In the genomic region with DNA sequence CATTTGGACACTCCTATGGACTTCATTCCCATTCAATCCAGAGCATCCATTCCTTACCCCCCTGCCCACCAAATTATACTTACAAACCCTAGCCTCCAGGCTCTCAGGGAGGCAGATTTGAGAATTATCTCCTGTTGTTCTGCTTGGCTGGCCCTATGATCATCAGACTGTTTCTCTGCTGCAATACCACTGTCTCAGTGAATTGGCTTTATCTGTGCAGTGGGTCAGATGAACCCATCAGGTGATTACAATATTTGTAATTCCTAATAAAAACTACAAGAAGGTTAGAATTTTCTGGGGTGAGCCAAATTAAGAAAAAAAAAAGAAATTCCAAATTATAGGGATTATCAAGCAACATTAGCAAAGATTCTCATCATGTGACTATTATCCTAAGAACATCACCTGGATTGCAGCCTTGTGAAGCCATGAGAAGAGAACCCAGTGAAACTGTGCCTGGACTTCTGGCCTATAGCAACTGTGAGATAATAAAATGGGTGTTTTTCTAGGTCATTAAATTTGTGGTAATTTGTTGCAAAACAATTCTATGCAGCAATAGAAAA, we compare ENCODE assay signal across 27 cellular contexts. TPM values are rescaled to one million over a fixed set of nuclear protein-coding genes. Genes with fewer than 3 reads are reported as not detected.
A peak's percentile ranks its signal among the peaks of the same experiment; 100 is the strongest.
DNase-seq lines count a peak whose midpoint lies in the region; ATAC-seq, FAIRE-seq and TF ChIP-seq lines count a peak whose summit lies in the region.
"Had no signal": no experiment of that assay in that cellular context is flagged by ENCODE, and none has a peak within 500 bp of the region (broad histone marks: within the 10 kb centered on the region; RNA-seq: fewer than 3 reads in every experiment).

No MANE protein-coding gene starts in this region.

- peaks cover 6% of the 10 kb centered on the region for H3K4me1 Mint-ChIP-seq in endodermal cell
- H3K4me1 Mint-ChIP-seq: CD4-positive, alpha-beta memory T cell; CD4-positive, CD25-positive, alpha-beta regulatory T cell; CD8-positive, alpha-beta memory T cell had no signal

- H3K36me3 ChIP-seq in HepG2 (replicated peaks in 1 of 2; ENCODE audit: control insufficient read depth in 1 of 2, insufficient read depth in 2 of 2, low read length in 2 of 2) (no peaks in the 10 kb centered on the region), right lobe of liver (no peaks in the 10 kb centered on the region), HEK293 (ENCODE audit: control insufficient read depth in 2 of 2, insufficient read depth in 1 of 2, low read length in 2 of 2) (no peaks in the 10 kb centered on the region), K562 (ENCODE audit: control insufficient read depth, insufficient read depth, low read length) (no peaks in the 10 kb centered on the region), endodermal cell (ENCODE audit: control insufficient read depth, insufficient read depth, low read length) (no peaks in the 10 kb centered on the region)
- H3K36me3 ChIP-seq: BE2C, BLaER1 had no signal

- intact Hi-C loops in HepG2 (cut with micrococcal nuclease; ENCODE audit: unreplicated experiment) (no loop called here), right lobe of liver (cut with DNase I) (no loop called here), K562 (cut with micrococcal nuclease) (no loop called here)

- POLR2A ChIA-PET in HepG2 (lab: Yijun Ruan, JAX) = no interaction called here
- POLR2A ChIA-PET in HEK293 (lab: Yijun Ruan, JAX) = no interaction called here
- POLR2A ChIA-PET in K562 (lab: Yijun Ruan, JAX) = no interaction called here

- TF ChIP-seq CTCF in HepG2 (CRISPR knock-in tag; IDR thresholded peaks at IDR 0.05) = no peak
- TF ChIP-seq CTCF in right lobe of liver (IDR thresholded peaks at IDR 0.05) = no peak
- no peak for TF ChIP-seq CTCF in HEK293 (tag by site-specific recombination; IDR thresholded peaks at IDR 0.05)
- TF ChIP-seq CTCF in K562 (IDR thresholded peaks at IDR 0.05 in 2 of 3, conservative IDR thresholded peaks at IDR 0.05 in 1 of 3; ENCODE audit: insufficient read depth in 2 of 3, low read depth in 1 of 3, low read length in 3 of 3) = no peak
- no peak for TF ChIP-seq CTCF in endodermal cell (conservative IDR thresholded peaks at IDR 0.05)

- TF ChIP-seq POLR2A in HepG2 (IDR thresholded peaks at IDR 0.05; ENCODE audit: insufficient read depth in 1 of 2, low read depth in 2 of 2, low read length in 2 of 2) (no peak), right lobe of liver (IDR thresholded peaks at IDR 0.05) (no peak), K562 (conservative IDR thresholded peaks at IDR 0.05) (no peak)

- no peak overlapping the region for H3K27ac Mint-ChIP-seq in endodermal cell
- H3K27ac Mint-ChIP-seq: CD14-positive monocyte; CD4-positive, alpha-beta memory T cell; CD4-positive, CD25-positive, alpha-beta regulatory T cell; CD8-positive, alpha-beta memory T cell had no signal

- no peaks in the 10 kb centered on the region for H3K27me3 ChIP-seq in HepG2 (ENCODE audit: control insufficient read depth in 1 of 2, insufficient read depth in 2 of 2, low read length in 2 of 2)
- no peaks in the 10 kb centered on the region for H3K27me3 ChIP-seq in right lobe of liver
- peaks cover 5 to 12% of the 10 kb centered on the region in 2 experiments for H3K27me3 ChIP-seq in K562 (ENCODE audit: control insufficient read depth in 2 of 2, insufficient read depth in 2 of 2, low read length in 2 of 2)
- no peaks in the 10 kb centered on the region for H3K27me3 ChIP-seq in endodermal cell (ENCODE audit: control insufficient read depth, insufficient read depth, low read length, poor library complexity, severe bottlenecking)
- H3K27me3 ChIP-seq: BE2C, BLaER1 had no signal

- no peak overlapping the region for H3K27ac ChIP-seq in HepG2 (ENCODE audit: extremely low read length, insufficient read depth, low read length)
- H3K27ac ChIP-seq in right lobe of liver = no peak overlapping the region
- H3K27ac ChIP-seq in HEK293 (ENCODE audit: extremely low read depth, low read depth, low read length) = no peak overlapping the region
- no peak overlapping the region for H3K27ac ChIP-seq in K562 (ENCODE audit: extremely low read depth, low read depth, low read length)
- no peak overlapping the region for H3K27ac ChIP-seq in endodermal cell (ENCODE audit: low read depth, low read length)
- H3K27ac ChIP-seq: 22Rv1, BLaER1 had no signal

- H3K9me1 ChIP-seq in K562 (ENCODE audit: control insufficient read depth, insufficient read depth, low read length) = no peaks in the 10 kb centered on the region

- no peak for ATAC-seq in HepG2
- no peak for ATAC-seq in right lobe of liver
- no peak for ATAC-seq in K562
- no peak for ATAC-seq in HG02870 (IDR thresholded peaks at IDR 0.05; ENCODE audit: unreplicated experiment)

- TF ChIP-seq EP300 in HepG2 (IDR thresholded peaks at IDR 0.05; ENCODE audit: low read depth in 2 of 2, low read length in 2 of 2) (no peak), HepG2 (CRISPR knock-in tag; IDR thresholded peaks at IDR 0.05; ENCODE audit: borderline replicate concordance) (no peak), K562 (IDR thresholded peaks at IDR 0.05; ENCODE audit: low read length) (no peak)

- no peak overlapping the region for H2AFZ ChIP-seq in HepG2 (ENCODE audit: low read length)
- H2AFZ ChIP-seq in K562 (ENCODE audit: low read depth, low read length) = no peak overlapping the region

- H4K20me1 ChIP-seq in HepG2 (ENCODE audit: insufficient read depth, low read length) (no peaks in the 10 kb centered on the region), K562 (replicated peaks; ENCODE audit: control insufficient read depth, insufficient read depth, low read length) (no peaks in the 10 kb centered on the region)
- H4K20me1 ChIP-seq: BLaER1 had no signal

- no peak overlapping the region for H3K4me2 ChIP-seq in HepG2 (ENCODE audit: low read depth, low read length)
- no peak overlapping the region for H3K4me2 ChIP-seq in K562 (ENCODE audit: insufficient read depth, low read length)
- H3K4me2 ChIP-seq: BLaER1 had no signal

- no peak overlapping the region for H3K4me3 Mint-ChIP-seq in endodermal cell
- H3K4me3 Mint-ChIP-seq: CD14-positive monocyte; CD4-positive, alpha-beta memory T cell; CD4-positive, CD25-positive, alpha-beta regulatory T cell; CD8-positive, alpha-beta memory T cell had no signal

- peaks cover 46% of the 10 kb centered on the region for H3K9me3 Mint-ChIP-seq in endodermal cell

- TF ChIP-seq RAD21 in HepG2 (CRISPR knock-in tag; IDR thresholded peaks at IDR 0.05) = no peak
- TF ChIP-seq RAD21 in K562 (CRISPR knock-in tag; conservative IDR thresholded peaks at IDR 0.05 in 1 of 2, IDR thresholded peaks at IDR 0.05 in 1 of 2) = no peak

- H3K9ac ChIP-seq in HepG2 (ENCODE audit: insufficient read depth, low read depth, low read length) = no peak overlapping the region
- no peak overlapping the region for H3K9ac ChIP-seq in K562 (ENCODE audit: insufficient read depth in 1 of 2, low read depth in 2 of 2, low read length in 2 of 2)
- H3K9ac ChIP-seq in endodermal cell (ENCODE audit: extremely low read depth, low read length, poor library complexity, severe bottlenecking) = no peak overlapping the region
- H3K9ac ChIP-seq: BLaER1 had no signal

- peaks cover 15% of the 10 kb centered on the region for H3K4me1 ChIP-seq in HepG2 (ENCODE audit: insufficient read depth, low read length)
- H3K4me1 ChIP-seq in right lobe of liver = peaks cover 0 to 8% (median 2%) of the 10 kb centered on the region in 4 donors
- H3K4me1 ChIP-seq in HEK293 (ENCODE audit: control insufficient read depth, insufficient read depth, low read length) = no peaks in the 10 kb centered on the region
- no peaks in the 10 kb centered on the region for H3K4me1 ChIP-seq in K562 (replicated peaks in 1 of 2; ENCODE audit: control insufficient read depth in 2 of 2, insufficient read depth in 2 of 2, low read length in 2 of 2)
- no peaks in the 10 kb centered on the region for H3K4me1 ChIP-seq in endodermal cell (ENCODE audit: control insufficient read depth, insufficient read depth, low read length)
- H3K4me1 ChIP-seq: BE2C, BLaER1, Caco-2 had no signal

- H3K27me3 Mint-ChIP-seq in endodermal cell (ENCODE audit: insufficient read depth) = no peaks in the 10 kb centered on the region

- H3K9me3 ChIP-seq in HepG2 (ENCODE audit: low read length) (peaks cover 21% of the 10 kb centered on the region), right lobe of liver (no peaks in the 10 kb centered on the region), HEK293 (ENCODE audit: control insufficient read depth, insufficient read depth, low read depth, low read length) (no peaks in the 10 kb centered on the region), K562 (replicated peaks; ENCODE audit: control insufficient read depth, insufficient read depth, low read depth, low read length) (no peaks in the 10 kb centered on the region), endodermal cell (ENCODE audit: control insufficient read depth, low read length) (peaks cover 36% of the 10 kb centered on the region)
- H3K9me3 ChIP-seq: BE2C, Caco-2 had no signal

- no peaks in the 10 kb centered on the region for H3K79me2 ChIP-seq in HepG2 (ENCODE audit: insufficient read depth, low read length)
- H3K79me2 ChIP-seq in K562 (ENCODE audit: control insufficient read depth, insufficient read depth, low read length) = no peaks in the 10 kb centered on the region

- DNase-seq in HepG2 (ENCODE audit: low spot score) (no peak), right lobe of liver (no peak), K562 (ENCODE audit: extremely low read depth in 1 of 4, low spot score in 3 of 4) (no peak), endodermal cell (no peak), LoVo (ENCODE audit: low spot score) (no peak)
- DNase-seq in activated CD4-positive, alpha-beta T cell treated with anti-CD3 and anti-CD28 coated beads, Interleukin-2, amount 50 U/mL, for 1 hour = no peak
- DNase-seq: ACHN; BE2C; C1 segment of cervical spinal cord; Caco-2; Calu3; CD4-positive, alpha-beta memory T cell; CD4-positive, CD25-positive, alpha-beta regulatory T cell; CD8-positive, alpha-beta memory T cell; DMS79 treated with DMSO at 0.1 percent for 48 hours; GF-D8 had no signal

- BruUV-seq in HepG2 (replicated peaks; lab: Mats Ljungman, UMichigan) (no TSS peak), K562 (replicated peaks; lab: Mats Ljungman, UMichigan) (no TSS peak)

- in situ Hi-C loops in HepG2 (cut with HindIII; ENCODE audit: extremely low pct_ligation_motif_present, low pct_unique_long_range_greater_than_20kb) (no loop called here), K562 (cut with MboI) (no loop called here)

- no peak overlapping the region for H3K4me3 ChIP-seq in HepG2 (replicated peaks in 1 of 3; ENCODE audit: insufficient read depth in 1 of 3, low read depth in 2 of 3, low read length in 3 of 3)
- H3K4me3 ChIP-seq in right lobe of liver = no peak overlapping the region
- H3K4me3 ChIP-seq in HEK293 (ENCODE audit: low read depth, low read length) = no peak overlapping the region
- no peak overlapping the region for H3K4me3 ChIP-seq in K562
- peak overlapping the region; percentile 13 for H3K4me3 ChIP-seq in endodermal cell (ENCODE audit: low read length)
- H3K4me3 ChIP-seq: BLaER1 had no signal

- H3K36me3 Mint-ChIP-seq in endodermal cell (ENCODE audit: low read depth) = peaks cover 29% of the 10 kb centered on the region
- H3K36me3 Mint-ChIP-seq: CD14-positive monocyte; CD4-positive, CD25-positive, alpha-beta regulatory T cell had no signal

- FAIRE-seq in HepG2 (lab: Jason Lieb, UNC) = no peak
- no peak for FAIRE-seq in K562 (lab: Jason Lieb, UNC)
- FAIRE-seq: G401.6, GM12892, GM18507 had no signal

- CTCF ChIA-PET in HepG2 (lab: Yijun Ruan, JAX; ENCODE audit: low intra/inter-chr PET ratio, low total read pairs) = no interaction called here
- CTCF ChIA-PET in HEK293 (lab: Yijun Ruan, JAX) = no interaction called here
- CTCF ChIA-PET in K562 (lab: Yijun Ruan, JAX; ENCODE audit: low intra/inter-chr PET ratio) = interaction anchor here (0.7 kb wide), 1 partner anchor 1120 kb away, joined by 4 read pairs; no protein-coding TSS in a partner anchor

RNA-seq across cellular contexts. Expression of gene SLC25A52, which starts 17.8 kb away (rescaled TPM):
- total RNA-seq in HepG2 (2016; rRNA removed; fragmentation: Illumina TruSeq; extraction: Trizol) (0.46 and 1.1 TPM in 2 replicates), right lobe of liver (not detected), K562 (2014; rRNA removed) (not detected in 2 replicates), K562 (2014; rRNA removed; fragmentation: Illumina TruSeq; extraction: Trizol) (not detected in 2 replicates), K562 (2015; rRNA removed; fragmentation: Illumina TruSeq; extraction: Trizol) (not detected in 2 replicates), K562 (2021) (not detected in 2 replicates), endodermal cell (1 to 10 TPM in 1 of 2 donors, under 1 TPM in 1; 0.46 to 1.1 TPM)
- total RNA-seq in HepG2 (2016; cell fraction: cytosol; rRNA removed; fragmentation: Illumina TruSeq; extraction: Trizol; ENCODE audit: low read depth) = 0.30 and 0.62 TPM in 2 replicates
- total RNA-seq in HepG2 (2016; cell fraction: insoluble cytoplasmic fraction; rRNA removed; fragmentation: Illumina TruSeq; extraction: Trizol) = 0.46 and 0.58 TPM in 2 replicates
- total RNA-seq in HepG2 (2016; cell fraction: membrane; rRNA removed; fragmentation: Illumina TruSeq; extraction: Trizol) = 0.40 and 0.45 TPM in 2 replicates
- 0.43 TPM in 1 of 2 replicates, not detected in the other for total RNA-seq in HepG2 (2016; cell fraction: nucleus; rRNA removed; fragmentation: Illumina TruSeq; extraction: Trizol)
- polyA plus RNA-seq in HepG2 (2011; rRNA removed) (not detected in 2 replicates), K562 (2011; rRNA removed) (0.07 TPM in 1 of 2 replicates, not detected in the other), K562 (2014; fragmentation: Illumina TruSeq; extraction: Trizol) (not detected in 2 replicates), K562 (2014; fragmentation: Nextera tagmentation; extraction: Ambion mirVana) (not detected), K562 (2014; rRNA removed) (not detected in 2 replicates)
- 0.04 TPM in 1 of 2 replicates, not detected in the other for polyA plus RNA-seq in HepG2 (2011; cell fraction: cytosol; rRNA removed)
- polyA plus RNA-seq in HepG2 (2011; cell fraction: nucleus; rRNA removed) = not detected in 2 replicates
- polyA plus RNA-seq in HepG2 (2012) = not detected in 2 replicates
- 0.09 TPM in 1 of 2 replicates, not detected in the other for polyA plus RNA-seq in HepG2 (2016; cell fraction: cytosol; fragmentation: Illumina TruSeq; extraction: Trizol; ENCODE audit: low read depth)
- polyA plus RNA-seq in HepG2 (2016; cell fraction: insoluble cytoplasmic fraction; fragmentation: Illumina TruSeq; extraction: Trizol; ENCODE audit: low read depth) = 0.20 TPM in 1 of 2 replicates, not detected in the other
- polyA plus RNA-seq in HepG2 (2016; cell fraction: membrane; fragmentation: Illumina TruSeq; extraction: Trizol; ENCODE audit: low read depth) = 0.14 TPM in 1 of 2 replicates, not detected in the other
- 0.38 and 0.77 TPM in 2 replicates for polyA plus RNA-seq in HepG2 (2016; cell fraction: nucleus; fragmentation: Illumina TruSeq; extraction: Trizol; ENCODE audit: insufficient read depth, low read depth)
- not detected in 2 replicates for polyA minus RNA-seq in HepG2 (2011; rRNA and poly(A)+ RNA removed; ENCODE audit: low replicate concordance)
- polyA minus RNA-seq in HepG2 (2011; cell fraction: cytosol; rRNA and poly(A)+ RNA removed) = not detected in 2 replicates
- polyA minus RNA-seq in HepG2 (2011; cell fraction: nucleus; rRNA and poly(A)+ RNA removed) = not detected in 2 replicates
- total RNA-seq in K562 (2011; cell fraction: chromatin; rRNA removed; ENCODE audit: low replicate concordance) = not detected in 2 replicates
- not detected in 2 replicates for total RNA-seq in K562 (2011; cell fraction: nucleolus; rRNA removed)
- not detected in 2 replicates for total RNA-seq in K562 (2011; cell fraction: nucleoplasm; rRNA removed)
- polyA plus RNA-seq in K562 (2011; cell fraction: cytosol; rRNA removed) = not detected in 2 replicates
- polyA plus RNA-seq in K562 (2011; cell fraction: nucleus; rRNA removed) = 0.08 TPM in 1 of 2 replicates, not detected in the other
- polyA plus RNA-seq in K562 (2012) = 0.09 TPM in 1 of 2 replicates, not detected in the other
- not detected in 2 replicates for polyA minus RNA-seq in K562 (2011; rRNA and poly(A)+ RNA removed)
- polyA minus RNA-seq in K562 (2011; cell fraction: cytosol; rRNA and poly(A)+ RNA removed) = not detected in 2 replicates
- polyA minus RNA-seq in K562 (2011; cell fraction: nucleus; rRNA and poly(A)+ RNA removed) = not detected in 2 replicates
- not detected for polyA plus RNA-seq in endodermal cell (2013, experiment 1 of 2)
- not detected for polyA plus RNA-seq in endodermal cell (2013, experiment 2 of 2)
- total RNA-seq: A172; A673; Caco-2; Calu3; CD4-positive, alpha-beta memory T cell; CD4-positive, CD25-positive, alpha-beta regulatory T cell had no signal
- polyA plus RNA-seq: AG04450; CD14-positive monocyte; CD4-positive, alpha-beta memory T cell; CD4-positive, CD25-positive, alpha-beta regulatory T cell; CD8-positive, alpha-beta memory T cell had no signal

Comparison
In these comparisons a context has a peak if more than half of its experiments do, and no peak if none do; other contexts are left out.
1. Of the 241 proteins assayed by ChIP-seq in both HepG2 and K562: peak only in HepG2: SETDB1; only in K562: CBX1, CBX5, TFE3 and ZNF280B; in both: none; in neither: 236.